18 cellular contexts compared by ENCODE assay signal in the genomic region with DNA sequence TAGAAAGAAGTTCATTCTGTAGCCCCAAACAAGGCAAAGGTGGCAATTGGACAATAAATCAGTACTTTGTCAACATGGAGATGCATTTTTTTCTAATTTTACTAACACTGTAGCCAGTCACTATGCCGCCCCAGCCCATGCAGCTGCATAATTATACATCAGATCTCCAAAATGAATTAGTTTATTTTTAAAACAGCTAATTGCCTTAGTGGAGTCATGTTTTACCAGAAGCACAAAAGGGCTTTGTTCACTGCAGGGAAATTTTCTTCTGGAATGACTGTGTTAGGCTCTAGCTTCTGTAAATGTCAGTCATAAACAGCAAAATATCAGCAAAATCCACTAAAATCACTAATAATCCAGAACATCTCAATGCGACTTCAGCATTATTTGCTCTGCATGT. TPM values are rescaled to one million over a fixed set of nuclear protein-coding genes. Genes with fewer than 3 reads are reported as not detected.
DNase-seq lines count a peak whose midpoint lies in the region; ATAC-seq lines count a peak whose summit lies in the region.
"Had no signal": no experiment of that assay in that cellular context is flagged by ENCODE, and none has a peak within 500 bp of the region (broad histone marks: within the 10 kb centered on the region; RNA-seq: fewer than 3 reads in every experiment).

No MANE protein-coding gene starts in this region.

- no peaks in the 10 kb centered on the region for H3K27me3 ChIP-seq in layer of hippocampus (ENCODE audit: control insufficient read depth, insufficient read depth, low read length)

- DNase-seq in NCI-H1417 (lab: John Stamatoyannopoulos, UW) (peak in 2 of 3 experiments; percentile 13 to 49), NCI-H1417 treated with DMSO at 0.1 percent for 48 hours (lab: John Stamatoyannopoulos, UW) (no peak), caudate nucleus (lab: John Stamatoyannopoulos, UW) (peak in 8 of 61 donors; percentile 1 to 19 (median 12)), NCI-H1694 treated with DMSO at 0.1 percent for 48 hours (lab: John Stamatoyannopoulos, UW) (no peak), NCI-H2227 treated with DMSO at 0.1 percent for 48 hours (lab: John Stamatoyannopoulos, UW) (no peak)
- DNase-seq: AML-193, Caco-2, KG1, NCI-H1436, NCI-H2171 treated with DMSO at 0.1 percent for 48 hours, NCI-H774, RPMI8226, SHP77 treated with DMSO at 0.1 percent for 48 hours had no signal

- H3K27ac ChIP-seq in caudate nucleus (ENCODE audit: low read depth, low read length) (peak overlapping the region; percentile 65), layer of hippocampus (ENCODE audit: low read depth, low read length) (peak overlapping the region; percentile 67), temporal lobe (ENCODE audit: low read depth, low read length) (peak overlapping the region; percentile 88)
- H3K27ac ChIP-seq: 22Rv1 had no signal

- ATAC-seq in HG03095 (IDR thresholded peaks at IDR 0.05; ENCODE audit: unreplicated experiment), result no peak
- ATAC-seq: SK-N-SH treated with all-trans-retinoic acid at 6 μM for 48 hours had no signal

RNA-seq across cellular contexts. Expression of gene HDAC9, which starts 20.1 kb away (rescaled TPM):
- total RNA-seq in temporal lobe, result 101 TPM

Comparison
In these comparisons a context has a peak if more than half of its experiments do, and no peak if none do; other contexts are left out.
1. DNase-seq: peak in NCI-H1417 (2 of 3); none in NCI-H1417 treated with DMSO at 0.1 percent for 48 hours (single experiment), NCI-H1694 treated with DMSO at 0.1 percent for 48 hours (single experiment) and NCI-H2227 treated with DMSO at 0.1 percent for 48 hours (single experiment).
2. Peak in every context shown above with its lines, with median percentiles within 50 percentile points of each other: H3K27ac ChIP-seq.